1 cellular context compared by ENCODE assay signal in the genomic region with DNA sequence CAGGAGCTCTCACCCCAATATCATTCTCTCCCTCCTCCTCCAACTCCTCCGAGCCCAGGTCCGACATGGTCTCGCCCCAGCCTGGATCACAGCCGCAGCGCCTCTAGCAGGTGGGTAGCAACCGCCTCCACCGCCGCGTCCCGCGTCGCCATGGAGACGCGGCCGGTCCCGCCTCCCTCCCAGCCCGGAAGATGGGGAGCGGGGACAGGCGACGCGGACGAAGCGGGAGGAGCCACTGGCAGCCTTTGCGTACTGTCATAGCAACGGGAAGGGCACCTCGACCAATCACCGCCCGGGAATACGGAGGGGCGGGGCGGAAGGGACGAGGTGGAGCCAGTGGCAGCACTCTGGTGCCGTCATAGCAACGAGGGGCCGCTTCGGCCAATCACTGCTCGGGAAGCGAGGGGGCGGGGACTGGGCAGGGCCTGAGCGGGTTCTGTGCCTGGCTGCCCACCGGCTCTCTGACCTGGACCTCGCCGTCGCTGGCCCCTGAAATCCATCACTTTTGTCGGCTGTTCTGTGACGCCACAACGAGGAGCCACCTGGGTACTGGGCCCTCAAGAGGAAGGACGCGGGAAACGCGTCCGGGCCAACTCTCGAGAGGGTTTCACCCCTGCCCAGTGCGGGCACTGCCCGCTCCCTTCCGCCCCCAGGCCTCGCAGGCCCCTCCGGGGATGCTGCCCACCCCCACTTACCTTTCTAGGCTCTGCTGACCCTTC.
TF ChIP-seq lines count a peak whose summit lies in the region.

A gene (minus strand): TSS at position 105 of the 719 bp plus-strand sequence. CDS start 38 bp downstream, at position 67.

TF ChIP-seq in HEK293, 187 proteins besides CTCF, POLR2A, EP300 and RAD21 (continued from another document and continues in another):
- TF ChIP-seq, protein P1, sequence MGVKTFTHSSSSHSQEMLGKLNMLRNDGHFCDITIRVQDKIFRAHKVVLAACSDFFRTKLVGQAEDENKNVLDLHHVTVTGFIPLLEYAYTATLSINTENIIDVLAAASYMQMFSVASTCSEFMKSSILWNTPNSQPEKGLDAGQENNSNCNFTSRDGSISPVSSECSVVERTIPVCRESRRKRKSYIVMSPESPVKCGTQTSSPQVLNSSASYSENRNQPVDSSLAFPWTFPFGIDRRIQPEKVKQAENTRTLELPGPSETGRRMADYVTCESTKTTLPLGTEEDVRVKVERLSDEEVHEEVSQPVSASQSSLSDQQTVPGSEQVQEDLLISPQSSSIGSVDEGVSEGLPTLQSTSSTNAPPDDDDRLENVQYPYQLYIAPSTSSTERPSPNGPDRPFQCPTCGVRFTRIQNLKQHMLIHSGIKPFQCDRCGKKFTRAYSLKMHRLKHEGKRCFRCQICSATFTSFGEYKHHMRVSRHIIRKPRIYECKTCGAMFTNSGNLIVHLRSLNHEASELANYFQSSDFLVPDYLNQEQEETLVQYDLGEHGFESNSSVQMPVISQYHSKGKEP (tag by site-specific recombination; IDR thresholded peaks at IDR 0.05) = no peak
- TF ChIP-seq HOXD13 (CRISPR knock-in tag; IDR thresholded peaks at IDR 0.05; ENCODE audit: borderline replicate concordance) (no peak), SP2 (tag by site-specific recombination; IDR thresholded peaks at IDR 0.05) (peak; percentile 100), ZNF76 (tag by site-specific recombination; IDR thresholded peaks at IDR 0.05; ENCODE audit: borderline replicate concordance, low read depth) (peak; percentile 83; the same call in 1 of the 2 replicates), ZNF292 (tag by site-specific recombination; IDR thresholded peaks at IDR 0.05; ENCODE audit: borderline replicate concordance, low read depth) (no peak), KLF16 (tag by site-specific recombination; IDR thresholded peaks at IDR 0.05) (peak; percentile 55; the same call in 1 of the 2 replicates), ZBTB17 (tag by site-specific recombination; IDR thresholded peaks at IDR 0.05) (peak; percentile 81; the same call in 1 of the 2 replicates), YY1 (tag by site-specific recombination; IDR thresholded peaks at IDR 0.05) (no peak), ZNF548 (tag by site-specific recombination; IDR thresholded peaks at IDR 0.05) (no peak), ZNF610 (tag by site-specific recombination; IDR thresholded peaks at IDR 0.05; ENCODE audit: borderline replicate concordance) (peak; percentile 59; the same call in 1 of the 2 replicates), SP7 (tag by site-specific recombination; IDR thresholded peaks at IDR 0.05) (no peak; the same call in none of the 2 replicates), ZNF416 (tag by site-specific recombination; IDR thresholded peaks at IDR 0.05) (no peak), ZNF132 (tag by site-specific recombination; IDR thresholded peaks at IDR 0.05; ENCODE audit: borderline replicate concordance) (no peak), ZNF473 (tag by site-specific recombination; IDR thresholded peaks at IDR 0.05) (no peak), ZNF600 (tag by site-specific recombination; IDR thresholded peaks at IDR 0.05) (0 out of 2 replicates have a peak, but pooled peaks have one; percentile 35), GLIS2 (tag by site-specific recombination; IDR thresholded peaks at IDR 0.05) (peak; percentile 50; the same call in 1 of the 2 replicates), ZNF157 (tag by site-specific recombination; IDR thresholded peaks at IDR 0.05) (no peak), ZNF555 (tag by site-specific recombination; conservative IDR thresholded peaks at IDR 0.05) (no peak), ZNF596 (tag by site-specific recombination; IDR thresholded peaks at IDR 0.05) (no peak), ZNF560 (tag by site-specific recombination; IDR thresholded peaks at IDR 0.05; ENCODE audit: borderline replicate concordance) (no peak), BCL11A (tag by site-specific recombination; IDR thresholded peaks at IDR 0.05; ENCODE audit: low read depth) (no peak), ZNF341 (tag by site-specific recombination; IDR thresholded peaks at IDR 0.05; ENCODE audit: low read depth) (0 out of 2 replicates have a peak, but pooled peaks have one; percentile 46)
- TF ChIP-seq, protein P2, sequence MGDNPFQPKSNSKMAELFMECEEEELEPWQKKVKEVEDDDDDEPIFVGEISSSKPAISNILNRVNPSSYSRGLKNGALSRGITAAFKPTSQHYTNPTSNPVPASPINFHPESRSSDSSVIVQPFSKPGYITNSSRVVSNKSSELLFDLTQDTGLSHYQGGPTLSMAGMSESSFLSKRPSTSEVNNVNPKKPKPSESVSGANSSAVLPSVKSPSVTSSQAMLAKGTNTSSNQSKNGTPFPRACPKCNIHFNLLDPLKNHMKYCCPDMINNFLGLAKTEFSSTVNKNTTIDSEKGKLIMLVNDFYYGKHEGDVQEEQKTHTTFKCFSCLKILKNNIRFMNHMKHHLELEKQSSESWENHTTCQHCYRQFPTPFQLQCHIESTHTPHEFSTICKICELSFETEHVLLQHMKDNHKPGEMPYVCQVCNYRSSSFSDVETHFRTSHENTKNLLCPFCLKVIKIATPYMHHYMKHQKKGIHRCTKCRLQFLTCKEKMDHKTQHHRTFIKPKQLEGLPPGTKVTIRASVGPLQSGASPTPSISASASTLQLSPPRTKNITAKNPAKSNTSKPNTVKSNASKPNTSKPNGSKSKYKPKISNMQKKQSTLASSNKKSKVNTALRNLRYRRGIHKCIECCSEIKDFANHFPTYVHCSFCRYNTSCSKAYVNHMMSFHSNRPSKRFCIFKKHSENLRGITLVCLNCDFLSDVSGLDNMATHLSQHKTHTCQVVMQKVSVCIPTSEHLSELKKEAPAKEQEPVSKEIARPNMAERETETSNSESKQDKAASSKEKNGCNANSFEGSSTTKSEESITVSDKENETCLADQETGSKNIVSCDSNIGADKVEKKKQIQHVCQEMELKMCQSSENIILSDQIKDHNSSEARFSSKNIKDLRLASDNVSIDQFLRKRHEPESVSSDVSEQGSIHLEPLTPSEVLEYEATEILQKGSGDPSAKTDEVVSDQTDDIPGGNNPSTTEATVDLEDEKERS (tag by site-specific recombination; IDR thresholded peaks at IDR 0.05) = no peak
- TF ChIP-seq, protein P3, sequence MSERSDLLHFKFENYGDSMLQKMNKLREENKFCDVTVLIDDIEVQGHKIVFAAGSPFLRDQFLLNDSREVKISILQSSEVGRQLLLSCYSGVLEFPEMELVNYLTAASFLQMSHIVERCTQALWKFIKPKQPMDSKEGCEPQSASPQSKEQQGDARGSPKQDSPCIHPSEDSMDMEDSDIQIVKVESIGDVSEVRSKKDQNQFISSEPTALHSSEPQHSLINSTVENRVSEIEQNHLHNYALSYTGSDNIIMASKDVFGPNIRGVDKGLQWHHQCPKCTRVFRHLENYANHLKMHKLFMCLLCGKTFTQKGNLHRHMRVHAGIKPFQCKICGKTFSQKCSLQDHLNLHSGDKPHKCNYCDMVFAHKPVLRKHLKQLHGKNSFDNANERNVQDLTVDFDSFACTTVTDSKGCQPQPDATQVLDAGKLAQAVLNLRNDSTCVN (tag by site-specific recombination; optimal IDR thresholded peaks at IDR 0.05) = peak; percentile 51
- TF ChIP-seq, protein P4, sequence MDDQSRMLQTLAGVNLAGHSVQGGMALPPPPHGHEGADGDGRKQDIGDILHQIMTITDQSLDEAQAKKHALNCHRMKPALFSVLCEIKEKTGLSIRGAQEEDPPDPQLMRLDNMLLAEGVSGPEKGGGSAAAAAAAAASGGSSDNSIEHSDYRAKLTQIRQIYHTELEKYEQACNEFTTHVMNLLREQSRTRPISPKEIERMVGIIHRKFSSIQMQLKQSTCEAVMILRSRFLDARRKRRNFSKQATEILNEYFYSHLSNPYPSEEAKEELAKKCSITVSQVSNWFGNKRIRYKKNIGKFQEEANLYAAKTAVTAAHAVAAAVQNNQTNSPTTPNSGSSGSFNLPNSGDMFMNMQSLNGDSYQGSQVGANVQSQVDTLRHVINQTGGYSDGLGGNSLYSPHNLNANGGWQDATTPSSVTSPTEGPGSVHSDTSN (CRISPR knock-in tag; IDR thresholded peaks at IDR 0.05) = peak; percentile 12; the same call in 1 of the 2 replicates
- TF ChIP-seq, protein P5, sequence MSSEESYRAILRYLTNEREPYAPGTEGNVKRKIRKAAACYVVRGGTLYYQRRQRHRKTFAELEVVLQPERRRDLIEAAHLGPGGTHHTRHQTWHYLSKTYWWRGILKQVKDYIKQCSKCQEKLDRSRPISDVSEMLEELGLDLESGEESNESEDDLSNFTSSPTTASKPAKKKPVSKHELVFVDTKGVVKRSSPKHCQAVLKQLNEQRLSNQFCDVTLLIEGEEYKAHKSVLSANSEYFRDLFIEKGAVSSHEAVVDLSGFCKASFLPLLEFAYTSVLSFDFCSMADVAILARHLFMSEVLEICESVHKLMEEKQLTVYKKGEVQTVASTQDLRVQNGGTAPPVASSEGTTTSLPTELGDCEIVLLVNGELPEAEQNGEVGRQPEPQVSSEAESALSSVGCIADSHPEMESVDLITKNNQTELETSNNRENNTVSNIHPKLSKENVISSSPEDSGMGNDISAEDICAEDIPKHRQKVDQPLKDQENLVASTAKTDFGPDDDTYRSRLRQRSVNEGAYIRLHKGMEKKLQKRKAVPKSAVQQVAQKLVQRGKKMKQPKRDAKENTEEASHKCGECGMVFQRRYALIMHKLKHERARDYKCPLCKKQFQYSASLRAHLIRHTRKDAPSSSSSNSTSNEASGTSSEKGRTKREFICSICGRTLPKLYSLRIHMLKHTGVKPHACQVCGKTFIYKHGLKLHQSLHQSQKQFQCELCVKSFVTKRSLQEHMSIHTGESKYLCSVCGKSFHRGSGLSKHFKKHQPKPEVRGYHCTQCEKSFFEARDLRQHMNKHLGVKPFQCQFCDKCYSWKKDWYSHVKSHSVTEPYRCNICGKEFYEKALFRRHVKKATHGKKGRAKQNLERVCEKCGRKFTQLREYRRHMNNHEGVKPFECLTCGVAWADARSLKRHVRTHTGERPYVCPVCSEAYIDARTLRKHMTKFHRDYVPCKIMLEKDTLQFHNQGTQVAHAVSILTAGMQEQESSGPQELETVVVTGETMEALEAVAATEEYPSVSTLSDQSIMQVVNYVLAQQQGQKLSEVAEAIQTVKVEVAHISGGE (tag by site-specific recombination; conservative IDR thresholded peaks at IDR 0.05; ENCODE audit: low read depth) = peak; percentile 76
- TF ChIP-seq, protein P6, sequence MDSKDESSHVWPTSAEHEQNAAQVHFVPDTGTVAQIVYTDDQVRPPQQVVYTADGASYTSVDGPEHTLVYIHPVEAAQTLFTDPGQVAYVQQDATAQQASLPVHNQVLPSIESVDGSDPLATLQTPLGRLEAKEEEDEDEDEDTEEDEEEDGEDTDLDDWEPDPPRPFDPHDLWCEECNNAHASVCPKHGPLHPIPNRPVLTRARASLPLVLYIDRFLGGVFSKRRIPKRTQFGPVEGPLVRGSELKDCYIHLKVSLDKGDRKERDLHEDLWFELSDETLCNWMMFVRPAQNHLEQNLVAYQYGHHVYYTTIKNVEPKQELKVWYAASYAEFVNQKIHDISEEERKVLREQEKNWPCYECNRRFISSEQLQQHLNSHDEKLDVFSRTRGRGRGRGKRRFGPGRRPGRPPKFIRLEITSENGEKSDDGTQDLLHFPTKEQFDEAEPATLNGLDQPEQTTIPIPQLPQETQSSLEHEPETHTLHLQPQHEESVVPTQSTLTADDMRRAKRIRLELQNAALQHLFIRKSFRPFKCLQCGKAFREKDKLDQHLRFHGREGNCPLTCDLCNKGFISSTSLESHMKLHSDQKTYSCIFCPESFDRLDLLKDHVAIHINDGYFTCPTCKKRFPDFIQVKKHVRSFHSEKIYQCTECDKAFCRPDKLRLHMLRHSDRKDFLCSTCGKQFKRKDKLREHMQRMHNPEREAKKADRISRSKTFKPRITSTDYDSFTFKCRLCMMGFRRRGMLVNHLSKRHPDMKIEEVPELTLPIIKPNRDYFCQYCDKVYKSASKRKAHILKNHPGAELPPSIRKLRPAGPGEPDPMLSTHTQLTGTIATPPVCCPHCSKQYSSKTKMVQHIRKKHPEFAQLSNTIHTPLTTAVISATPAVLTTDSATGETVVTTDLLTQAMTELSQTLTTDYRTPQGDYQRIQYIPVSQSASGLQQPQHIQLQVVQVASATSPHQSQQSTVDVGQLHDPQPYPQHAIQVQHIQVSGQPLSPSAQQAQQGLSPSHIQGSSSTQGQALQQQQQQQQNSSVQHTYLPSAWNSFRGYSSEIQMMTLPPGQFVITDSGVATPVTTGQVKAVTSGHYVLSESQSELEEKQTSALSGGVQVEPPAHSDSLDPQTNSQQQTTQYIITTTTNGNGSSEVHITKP (tag by site-specific recombination; IDR thresholded peaks at IDR 0.05) = no peak
- TF ChIP-seq, protein P7, sequence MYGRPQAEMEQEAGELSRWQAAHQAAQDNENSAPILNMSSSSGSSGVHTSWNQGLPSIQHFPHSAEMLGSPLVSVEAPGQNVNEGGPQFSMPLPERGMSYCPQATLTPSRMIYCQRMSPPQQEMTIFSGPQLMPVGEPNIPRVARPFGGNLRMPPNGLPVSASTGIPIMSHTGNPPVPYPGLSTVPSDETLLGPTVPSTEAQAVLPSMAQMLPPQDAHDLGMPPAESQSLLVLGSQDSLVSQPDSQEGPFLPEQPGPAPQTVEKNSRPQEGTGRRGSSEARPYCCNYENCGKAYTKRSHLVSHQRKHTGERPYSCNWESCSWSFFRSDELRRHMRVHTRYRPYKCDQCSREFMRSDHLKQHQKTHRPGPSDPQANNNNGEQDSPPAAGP (tag by site-specific recombination; IDR thresholded peaks at IDR 0.05) = peak; percentile 32; the same call in 1 of the 2 replicates
- TF ChIP-seq, protein P8, sequence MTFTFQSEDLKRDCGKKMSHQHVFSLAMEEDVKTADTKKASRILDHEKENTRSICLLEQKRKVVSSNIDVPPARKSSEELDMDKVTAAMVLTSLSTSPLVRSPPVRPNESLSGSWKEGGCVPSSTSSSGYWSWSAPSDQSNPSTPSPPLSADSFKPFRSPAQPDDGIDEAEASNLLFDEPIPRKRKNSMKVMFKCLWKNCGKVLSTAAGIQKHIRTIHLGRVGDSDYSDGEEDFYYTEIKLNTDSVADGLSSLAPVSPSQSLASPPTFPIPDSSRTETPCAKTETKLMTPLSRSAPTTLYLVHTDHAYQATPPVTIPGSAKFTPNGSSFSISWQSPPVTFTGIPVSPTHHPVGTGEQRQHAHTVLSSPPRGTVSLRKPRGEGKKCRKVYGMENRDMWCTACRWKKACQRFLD (tag by site-specific recombination; IDR thresholded peaks at IDR 0.05) = no peak
- TF ChIP-seq, protein P9, sequence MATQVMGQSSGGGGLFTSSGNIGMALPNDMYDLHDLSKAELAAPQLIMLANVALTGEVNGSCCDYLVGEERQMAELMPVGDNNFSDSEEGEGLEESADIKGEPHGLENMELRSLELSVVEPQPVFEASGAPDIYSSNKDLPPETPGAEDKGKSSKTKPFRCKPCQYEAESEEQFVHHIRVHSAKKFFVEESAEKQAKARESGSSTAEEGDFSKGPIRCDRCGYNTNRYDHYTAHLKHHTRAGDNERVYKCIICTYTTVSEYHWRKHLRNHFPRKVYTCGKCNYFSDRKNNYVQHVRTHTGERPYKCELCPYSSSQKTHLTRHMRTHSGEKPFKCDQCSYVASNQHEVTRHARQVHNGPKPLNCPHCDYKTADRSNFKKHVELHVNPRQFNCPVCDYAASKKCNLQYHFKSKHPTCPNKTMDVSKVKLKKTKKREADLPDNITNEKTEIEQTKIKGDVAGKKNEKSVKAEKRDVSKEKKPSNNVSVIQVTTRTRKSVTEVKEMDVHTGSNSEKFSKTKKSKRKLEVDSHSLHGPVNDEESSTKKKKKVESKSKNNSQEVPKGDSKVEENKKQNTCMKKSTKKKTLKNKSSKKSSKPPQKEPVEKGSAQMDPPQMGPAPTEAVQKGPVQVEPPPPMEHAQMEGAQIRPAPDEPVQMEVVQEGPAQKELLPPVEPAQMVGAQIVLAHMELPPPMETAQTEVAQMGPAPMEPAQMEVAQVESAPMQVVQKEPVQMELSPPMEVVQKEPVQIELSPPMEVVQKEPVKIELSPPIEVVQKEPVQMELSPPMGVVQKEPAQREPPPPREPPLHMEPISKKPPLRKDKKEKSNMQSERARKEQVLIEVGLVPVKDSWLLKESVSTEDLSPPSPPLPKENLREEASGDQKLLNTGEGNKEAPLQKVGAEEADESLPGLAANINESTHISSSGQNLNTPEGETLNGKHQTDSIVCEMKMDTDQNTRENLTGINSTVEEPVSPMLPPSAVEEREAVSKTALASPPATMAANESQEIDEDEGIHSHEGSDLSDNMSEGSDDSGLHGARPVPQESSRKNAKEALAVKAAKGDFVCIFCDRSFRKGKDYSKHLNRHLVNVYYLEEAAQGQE (tag by site-specific recombination; IDR thresholded peaks at IDR 0.05) = no peak
